8 cellular contexts compared by ENCODE assay signal in genomic region chr19:42113641-42114348, GRCh38. TPM values are rescaled to one million over a fixed set of nuclear protein-coding genes. Genes with fewer than 3 reads are reported as not detected.
DNase-seq lines count a peak whose midpoint lies in the region; ATAC-seq and TF ChIP-seq lines count a peak whose summit lies in the region.

No MANE protein-coding gene starts in this region.

- CTCF ChIA-PET in activated CD4-positive, alpha-beta T cell treated with anti-CD3 and anti-CD28 coated beads, Interleukin-2, amount 10 ng/mL, durations not matched to agents 7 days and 5 days (lab: Charles Lee): interaction anchor here (0.7 to 3.5 kb wide), 6 partner anchors 10 to 205 kb away, joined by 3 to 17 read pairs (median 4); no protein-coding TSS in a partner anchor

- no peak overlapping the region for H3K4me3 Mint-ChIP-seq in CD14-positive monocyte
- H3K4me3 Mint-ChIP-seq in activated CD4-positive, alpha-beta T cell treated with anti-CD3 and anti-CD28 coated beads, Interleukin-2, amount 10 ng/mL, durations not matched to agents 7 days and 5 days: no peak overlapping the region

- no peaks in the 10 kb centered on the region for H3K36me3 ChIP-seq in RWPE2 (ENCODE audit: low read depth)
- H3K36me3 ChIP-seq in spleen: peaks cover 0 to 87% (median 15%) of the 10 kb centered on the region in 6 donors

- peak overlapping the region; percentile 96 for H3K27ac ChIP-seq in RWPE2 (ENCODE audit: poor library complexity, severe bottlenecking)
- peak overlapping the region in 6 of 8 donors; percentile 46 to 92 (median 78) for H3K27ac ChIP-seq in spleen

- ATAC-seq in GM18870 (IDR thresholded peaks at IDR 0.05; ENCODE audit: unreplicated experiment) (peak; percentile 38), HG03460 (IDR thresholded peaks at IDR 0.05; ENCODE audit: unreplicated experiment) (peak; percentile 55), RWPE2 (ENCODE audit: low read depth) (peak; percentile 96)

- intact Hi-C loops in CD14-positive monocyte (cut with micrococcal nuclease): no loop called here
- intact Hi-C loops in spleen (cut with DNase I; ENCODE audit: low total_unique reads): no loop called here

- H3K4me1 ChIP-seq in RWPE2 (ENCODE audit: insufficient read depth, poor library complexity, severe bottlenecking): peaks cover 38% of the 10 kb centered on the region
- H3K4me1 ChIP-seq in spleen: peaks cover 10 to 100% (median 63%) of the 10 kb centered on the region in 6 donors

- no peaks in the 10 kb centered on the region for H3K9me3 ChIP-seq in RWPE2 (ENCODE audit: severe bottlenecking)
- H3K9me3 ChIP-seq in spleen: no peaks in the 10 kb centered on the region

- no peaks in the 10 kb centered on the region for H3K27me3 ChIP-seq in RWPE2 (ENCODE audit: insufficient read depth, poor library complexity, severe bottlenecking)
- no peaks in the 10 kb centered on the region for H3K27me3 ChIP-seq in spleen (replicated peaks in 1 of 7)

- no peak for TF ChIP-seq POLR2A in spleen (IDR thresholded peaks at IDR 0.05)

- no peak for TF ChIP-seq CTCF in CD14-positive monocyte (IDR thresholded peaks at IDR 0.05)
- peak; percentile 42 for TF ChIP-seq CTCF in RWPE2 (IDR thresholded peaks at IDR 0.05; ENCODE audit: poor library complexity, severe bottlenecking)
- no peak for TF ChIP-seq CTCF in fibroblast of the aortic adventitia (IDR thresholded peaks at IDR 0.05; ENCODE audit: insufficient read depth, low read length)
- TF ChIP-seq CTCF in spleen (IDR thresholded peaks at IDR 0.05 in 8 of 11, conservative IDR thresholded peaks at IDR 0.05 in 3 of 11): peak in 2 of 11 experiments; percentile 6 to 13

- H3K27me3 Mint-ChIP-seq in CD14-positive monocyte (ENCODE audit: low read depth in 3 of 3): peaks cover 0 to 2% (median 0%) of the 10 kb centered on the region in 3 donors
- no peaks in the 10 kb centered on the region for H3K27me3 Mint-ChIP-seq in activated CD4-positive, alpha-beta T cell treated with anti-CD3 and anti-CD28 coated beads, Interleukin-2, amount 10 ng/mL, durations not matched to agents 7 days and 5 days

- DNase-seq in CD14-positive monocyte (ENCODE audit: low spot score) (no peak), RWPE2 (ENCODE audit: low spot score) (peak; percentile 91), fibroblast of the aortic adventitia (ENCODE audit: low read depth) (peak; percentile 94), spleen (peak; percentile 89)
- DNase-seq in activated CD4-positive, alpha-beta T cell treated with anti-CD3 and anti-CD28 coated beads, Interleukin-2, amount 10 ng/mL, durations not matched to agents 7 days and 5 days: no peak
- DNase-seq in activated CD8-positive, alpha-beta memory T cell treated with anti-CD3 and anti-CD28 coated beads, Interleukin-2, amount 50 U/mL, for 48 hours: no peak

- no peaks in the 10 kb centered on the region for H3K9me3 Mint-ChIP-seq in CD14-positive monocyte
- H3K9me3 Mint-ChIP-seq in activated CD4-positive, alpha-beta T cell treated with anti-CD3 and anti-CD28 coated beads, Interleukin-2, amount 10 ng/mL, durations not matched to agents 7 days and 5 days: no peaks in the 10 kb centered on the region

- POLR2A ChIA-PET in activated CD4-positive, alpha-beta T cell treated with anti-CD3 and anti-CD28 coated beads, Interleukin-2, amount 10 ng/mL, durations not matched to agents 7 days and 5 days (lab: Charles Lee): no interaction called here

- no peak overlapping the region for H3K4me3 ChIP-seq in RWPE2 (ENCODE audit: severe bottlenecking)
- peak overlapping the region; percentile 14 for H3K4me3 ChIP-seq in fibroblast of the aortic adventitia (ENCODE audit: low read depth, low read length)
- H3K4me3 ChIP-seq in spleen: peak overlapping the region in 2 of 8 donors; percentile 19 to 44

- peaks cover 87 to 97% of the 10 kb centered on the region in 2 donors for H3K36me3 Mint-ChIP-seq in CD14-positive monocyte
- H3K36me3 Mint-ChIP-seq in activated CD4-positive, alpha-beta T cell treated with anti-CD3 and anti-CD28 coated beads, Interleukin-2, amount 10 ng/mL, durations not matched to agents 7 days and 5 days (ENCODE audit: low read depth): peaks cover 13% of the 10 kb centered on the region

- H3K4me1 Mint-ChIP-seq in CD14-positive monocyte: peaks cover 29% of the 10 kb centered on the region
- peaks cover 33% of the 10 kb centered on the region for H3K4me1 Mint-ChIP-seq in activated CD4-positive, alpha-beta T cell treated with anti-CD3 and anti-CD28 coated beads, Interleukin-2, amount 10 ng/mL, durations not matched to agents 7 days and 5 days

- H3K27ac Mint-ChIP-seq in CD14-positive monocyte: peak overlapping the region in 5 of 7 donors; percentile 43 to 85 (median 72)
- H3K27ac Mint-ChIP-seq in activated CD4-positive, alpha-beta T cell treated with anti-CD3 and anti-CD28 coated beads, Interleukin-2, amount 10 ng/mL, durations not matched to agents 7 days and 5 days: no peak overlapping the region

- 45 to 60% (median 48%) methylated on average over 10 of the region's 10 CpGs for WGBS in spleen, 5 donors

RNA-seq across cellular contexts. Expression of gene POU2F2, which starts 18.5 kb away (rescaled TPM):
- polyA plus RNA-seq in CD14-positive monocyte (10 to 100 TPM; 20.0 to 28.2 TPM), spleen (10 to 100 TPM; 22.3 to 48.5 (median 33.3) TPM)
- total RNA-seq in fibroblast of the aortic adventitia (ENCODE audit: low replicate concordance) (0.08 and 0.18 TPM in 2 replicates), spleen (10 to 100 TPM; 22.7 to 67.4 (median 45.4) TPM)
- total RNA-seq in activated CD4-positive, alpha-beta T cell treated with anti-CD3 and anti-CD28 coated beads, Interleukin-2, amount 10 ng/mL, durations not matched to agents 7 days and 5 days: 10 to 100 TPM; 19.6 to 22.9 TPM

RNA-seq across cellular contexts. Expression of gene ZNF574, which starts 37.8 kb away (rescaled TPM):
- 1 to 10 TPM; 3.3 to 4.9 TPM for polyA plus RNA-seq in CD14-positive monocyte
- 4.7 and 17.2 TPM in 2 replicates for total RNA-seq in fibroblast of the aortic adventitia (ENCODE audit: low replicate concordance)
- total RNA-seq in spleen: 10 to 100 TPM; 12.0 to 21.0 (median 17.4) TPM
- polyA plus RNA-seq in spleen: 10 to 100 TPM in 1 of 3 donors, 1 to 10 TPM in 2; 4.7 to 10.5 (median 4.9) TPM
- total RNA-seq in activated CD4-positive, alpha-beta T cell treated with anti-CD3 and anti-CD28 coated beads, Interleukin-2, amount 10 ng/mL, durations not matched to agents 7 days and 5 days: 10 to 100 TPM; 14.1 to 15.8 TPM

RNA-seq across cellular contexts. Expression of gene GRIK5, which starts 43.8 kb away (rescaled TPM):
- under 1 TPM in 1 of 2 donors, not detected in 1; 0.12 TPM for polyA plus RNA-seq in CD14-positive monocyte
- 0.08 and 0.18 TPM in 2 replicates for total RNA-seq in fibroblast of the aortic adventitia (ENCODE audit: low replicate concordance)
- 1 to 10 TPM in 6 of 7 donors, under 1 TPM in 1; 0.98 to 4.7 (median 2.2) TPM for total RNA-seq in spleen
- polyA plus RNA-seq in spleen: 1 to 10 TPM in 2 of 3 donors, under 1 TPM in 1; 0.94 to 1.4 (median 1.4) TPM
- total RNA-seq in activated CD4-positive, alpha-beta T cell treated with anti-CD3 and anti-CD28 coated beads, Interleukin-2, amount 10 ng/mL, durations not matched to agents 7 days and 5 days: under 1 TPM; 0.65 to 0.79 TPM

Comparison
In these comparisons a context has a peak if more than half of its experiments do, and no peak if none do; other contexts are left out.
1. DNase-seq: peak in RWPE2 (single experiment), fibroblast of the aortic adventitia (single experiment) and spleen (single experiment); none in CD14-positive monocyte (single experiment), activated CD4-positive, alpha-beta T cell treated with anti-CD3 and anti-CD28 coated beads, Interleukin-2, amount 10 ng/mL, durations not matched to agents 7 days and 5 days (single experiment) and activated CD8-positive, alpha-beta memory T cell treated with anti-CD3 and anti-CD28 coated beads, Interleukin-2, amount 50 U/mL, for 48 hours (single experiment).
2. ATAC-seq: peak in every context shown above with its lines; median percentile 96 in RWPE2; 55 in HG03460; 38 in GM18870.
3. RNA of gene POU2F2, which starts 18.5 kb away (total RNA-seq): 22.7 to 67.4 TPM in spleen and 19.6 to 22.9 TPM in activated CD4-positive, alpha-beta T cell treated with anti-CD3 and anti-CD28 coated beads, Interleukin-2, amount 10 ng/mL, durations not matched to agents 7 days and 5 days; 0.08 to 0.18 TPM in fibroblast of the aortic adventitia; every median in the first group is over 10 times any median in the second.